Comparison of ENCODE assay signal across 1 cellular context in genomic region chr20:61435823-61436220, GRCh38.
A peak's percentile ranks its signal among the peaks of the same experiment; 100 is the strongest.
TF ChIP-seq lines count a peak whose summit lies in the region.

No MANE protein-coding gene starts in this region.

TF ChIP-seq in WTC11, 78 proteins besides CTCF, POLR2A, EP300 and RAD21 (continued from another document):
- 0 out of 2 replicates have a peak, but pooled peaks have one; percentile 14 for TF ChIP-seq STAT6 (CRISPR knock-in tag; conservative IDR thresholded peaks at IDR 0.05; ENCODE audit: low read depth)
